In the genomic region with DNA sequence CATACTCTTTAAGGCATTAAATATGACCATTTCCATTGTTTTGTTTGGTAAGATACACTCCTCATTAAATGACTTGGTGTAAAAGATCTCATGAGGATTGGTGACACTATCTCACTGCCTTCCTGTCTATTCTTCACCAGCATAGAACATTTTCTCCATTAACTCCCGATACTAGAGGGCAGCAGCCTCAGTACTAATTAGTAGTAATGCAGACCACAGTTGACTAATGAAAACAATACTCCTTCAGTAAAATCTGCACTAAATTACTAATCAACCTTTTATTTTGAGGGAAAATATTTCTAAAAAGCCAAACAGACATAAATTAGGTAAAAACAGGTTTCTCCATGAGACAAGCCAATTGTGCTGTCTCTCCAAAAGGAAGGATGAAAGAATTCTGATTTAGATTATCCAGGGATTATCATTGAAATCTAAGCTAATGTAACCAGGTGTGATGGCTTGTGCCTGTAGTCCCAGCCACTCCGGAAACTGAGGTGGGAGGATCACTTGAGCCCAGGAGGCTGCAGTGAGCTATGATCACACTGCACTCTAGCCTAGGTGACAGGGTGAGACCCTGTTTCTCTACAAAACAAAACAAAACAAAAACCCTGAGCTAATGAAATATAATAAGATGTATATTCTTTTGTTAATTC, we compare ENCODE assay signal across 8 cellular contexts. TPM values are rescaled to one million over a fixed set of nuclear protein-coding genes. Genes with fewer than 3 reads are reported as not detected.
DNase-seq lines count a peak whose midpoint lies in the region; ATAC-seq and TF ChIP-seq lines count a peak whose summit lies in the region.

No MANE protein-coding gene starts in this region.

- H3K4me1 Mint-ChIP-seq in glutamatergic neuron (ENCODE audit: low read depth, unreplicated experiment) = peaks cover 15% of the 10 kb centered on the region

- H3K4me1 ChIP-seq in Karpas-422 (ENCODE audit: low read length) (no peaks in the 10 kb centered on the region), prostate gland (replicated peaks) (no peaks in the 10 kb centered on the region)

- H3K4me3 Mint-ChIP-seq in glutamatergic neuron (ENCODE audit: unreplicated experiment) = no peak overlapping the region

- H3K9me3 ChIP-seq in Karpas-422 (ENCODE audit: low read length) (no peaks in the 10 kb centered on the region), prostate gland (no peaks in the 10 kb centered on the region)

- no peak for TF ChIP-seq POLR2A in prostate gland (IDR thresholded peaks at IDR 0.05)

- no peaks in the 10 kb centered on the region for H4K20me1 ChIP-seq in Karpas-422 (ENCODE audit: insufficient read depth, low read depth, low read length)

- H3K36me3 ChIP-seq in Karpas-422 (ENCODE audit: insufficient read depth, low read length) (no peaks in the 10 kb centered on the region), prostate gland (no peaks in the 10 kb centered on the region)

- TF ChIP-seq CTCF in glutamatergic neuron (IDR thresholded peaks at IDR 0.05; ENCODE audit: partially characterized antibody, unreplicated experiment) (peak; percentile 71), prostate gland (IDR thresholded peaks at IDR 0.05) (peak in 3 of 4 experiments; percentile 74 to 79 (median 78))

- H3K9me3 Mint-ChIP-seq in glutamatergic neuron (ENCODE audit: unreplicated experiment) = no peaks in the 10 kb centered on the region

- peak overlapping the region; percentile 67 for H3K27ac Mint-ChIP-seq in glutamatergic neuron (ENCODE audit: unreplicated experiment)

- H3K27me3 Mint-ChIP-seq in glutamatergic neuron (ENCODE audit: unreplicated experiment) = peaks cover 4% of the 10 kb centered on the region

- ATAC-seq in GM18873 (IDR thresholded peaks at IDR 0.05; ENCODE audit: low FRiP score, unreplicated experiment) = no peak

- no peak overlapping the region for H3K9ac ChIP-seq in Karpas-422 (ENCODE audit: low read length)

- 5% methylated on average over 2 of the region's 2 CpGs for WGBS in prostate gland

- no peak overlapping the region for H3K4me2 ChIP-seq in Karpas-422 (ENCODE audit: low read depth, low read length, poor library complexity, severe bottlenecking)

- H3K27ac ChIP-seq in Karpas-422 (ENCODE audit: low read length) (no peak overlapping the region), prostate gland (no peak overlapping the region)

- H3K4me3 ChIP-seq in Karpas-422 (ENCODE audit: low read length) (no peak overlapping the region), prostate gland (no peak overlapping the region)

- no peak overlapping the region for H2AFZ ChIP-seq in Karpas-422 (ENCODE audit: low read length)

- intact Hi-C loops in prostate gland (cut with DNase I) = loop anchor here (2.0 to 5.0 kb wide), 2 partner anchors 60 to 178 kb away; no protein-coding TSS in a partner anchor

- no peaks in the 10 kb centered on the region for H3K36me3 Mint-ChIP-seq in glutamatergic neuron (ENCODE audit: unreplicated experiment)

- no peaks in the 10 kb centered on the region for H3K27me3 ChIP-seq in Karpas-422 (ENCODE audit: low read length)
- no peaks in the 10 kb centered on the region for H3K27me3 ChIP-seq in prostate gland (replicated peaks; ENCODE audit: insufficient read depth)

- H3K79me2 ChIP-seq in Karpas-422 (ENCODE audit: low read length) = no peaks in the 10 kb centered on the region

- DNase-seq in EH (ENCODE audit: low read depth) (peak; percentile 71), Karpas-422 (peak; percentile 83), SHP77 (lab: John Stamatoyannopoulos, UW) (peak; percentile 49 to 71), glutamatergic neuron (peak; percentile 42), prostate gland (ENCODE audit: low spot score) (peak; percentile 83), cortex of kidney (lab: John Stamatoyannopoulos, UW) (no peak)
- DNase-seq in activated naive CD4-positive, alpha-beta T cell treated with Interleukin-2 at 50 U/mL for 16 hours = peak; percentile 67

- no peaks in the 10 kb centered on the region for H3K9me2 ChIP-seq in Karpas-422 (replicated peaks; ENCODE audit: insufficient read depth, low read length)

RNA-seq across cellular contexts. Expression of a gene that starts 9.4 kb away (rescaled TPM):
- total RNA-seq in Karpas-422 (2014; rRNA removed; shearing (Covaris generic); ENCODE audit: low replicate concordance) = 0.07 TPM in 1 of 2 replicates, not detected in the other
- 97.2 TPM for total RNA-seq in glutamatergic neuron (ENCODE audit: unreplicated experiment)
- 1 to 10 TPM; 3.6 to 4.3 TPM for total RNA-seq in prostate gland

Comparison
In these comparisons a context has a peak if more than half of its experiments do, and no peak if none do; other contexts are left out.
1. RNA of a gene that starts 9.4 kb away (total RNA-seq): 97.2 TPM in glutamatergic neuron (single experiment); 3.6 to 4.3 TPM in prostate gland and 0.07 TPM in Karpas-422; every median in the first group is over 10 times any median in the second.